Comparison of ENCODE assay signal across 1 cellular context in the genomic region with DNA sequence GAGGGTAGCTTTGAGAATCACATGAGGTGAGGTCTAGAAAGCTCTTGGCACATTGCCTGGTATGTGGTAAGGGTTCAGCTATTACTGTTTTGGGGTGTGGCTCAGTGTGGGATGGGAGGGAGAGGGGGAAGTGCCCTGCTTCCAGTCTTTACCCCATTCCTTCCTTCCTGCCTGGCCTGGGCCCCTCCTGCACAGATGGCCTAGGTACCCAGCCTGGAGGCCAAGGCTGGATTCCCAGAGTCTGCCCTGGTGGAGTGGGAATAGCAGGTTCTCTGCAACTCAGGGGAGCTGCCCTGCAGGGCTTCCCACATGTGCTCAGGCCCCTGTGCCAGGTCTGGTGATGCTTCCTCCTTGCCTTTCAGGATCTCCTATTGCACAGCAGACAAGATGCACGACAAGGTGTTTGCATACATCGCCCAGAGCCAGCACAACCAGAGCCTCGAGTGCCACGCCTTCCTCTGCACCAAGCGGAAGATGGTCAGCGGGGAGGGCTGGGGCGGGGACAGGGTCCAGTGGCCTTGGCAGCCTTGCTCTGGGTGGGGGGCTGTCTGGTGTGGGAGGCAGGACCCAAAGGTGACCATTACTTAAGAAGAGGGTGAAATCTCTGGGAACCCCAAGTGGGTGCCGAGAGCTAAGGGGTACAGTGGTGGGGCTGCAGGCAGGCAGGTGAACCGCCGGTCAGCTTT.
TF ChIP-seq lines count a peak whose summit lies in the region.

No MANE protein-coding gene starts in this region.

TF ChIP-seq in GM12878, 131 proteins besides CTCF, POLR2A, EP300 and RAD21 (continued from another document):
- TF ChIP-seq, protein P1, sequence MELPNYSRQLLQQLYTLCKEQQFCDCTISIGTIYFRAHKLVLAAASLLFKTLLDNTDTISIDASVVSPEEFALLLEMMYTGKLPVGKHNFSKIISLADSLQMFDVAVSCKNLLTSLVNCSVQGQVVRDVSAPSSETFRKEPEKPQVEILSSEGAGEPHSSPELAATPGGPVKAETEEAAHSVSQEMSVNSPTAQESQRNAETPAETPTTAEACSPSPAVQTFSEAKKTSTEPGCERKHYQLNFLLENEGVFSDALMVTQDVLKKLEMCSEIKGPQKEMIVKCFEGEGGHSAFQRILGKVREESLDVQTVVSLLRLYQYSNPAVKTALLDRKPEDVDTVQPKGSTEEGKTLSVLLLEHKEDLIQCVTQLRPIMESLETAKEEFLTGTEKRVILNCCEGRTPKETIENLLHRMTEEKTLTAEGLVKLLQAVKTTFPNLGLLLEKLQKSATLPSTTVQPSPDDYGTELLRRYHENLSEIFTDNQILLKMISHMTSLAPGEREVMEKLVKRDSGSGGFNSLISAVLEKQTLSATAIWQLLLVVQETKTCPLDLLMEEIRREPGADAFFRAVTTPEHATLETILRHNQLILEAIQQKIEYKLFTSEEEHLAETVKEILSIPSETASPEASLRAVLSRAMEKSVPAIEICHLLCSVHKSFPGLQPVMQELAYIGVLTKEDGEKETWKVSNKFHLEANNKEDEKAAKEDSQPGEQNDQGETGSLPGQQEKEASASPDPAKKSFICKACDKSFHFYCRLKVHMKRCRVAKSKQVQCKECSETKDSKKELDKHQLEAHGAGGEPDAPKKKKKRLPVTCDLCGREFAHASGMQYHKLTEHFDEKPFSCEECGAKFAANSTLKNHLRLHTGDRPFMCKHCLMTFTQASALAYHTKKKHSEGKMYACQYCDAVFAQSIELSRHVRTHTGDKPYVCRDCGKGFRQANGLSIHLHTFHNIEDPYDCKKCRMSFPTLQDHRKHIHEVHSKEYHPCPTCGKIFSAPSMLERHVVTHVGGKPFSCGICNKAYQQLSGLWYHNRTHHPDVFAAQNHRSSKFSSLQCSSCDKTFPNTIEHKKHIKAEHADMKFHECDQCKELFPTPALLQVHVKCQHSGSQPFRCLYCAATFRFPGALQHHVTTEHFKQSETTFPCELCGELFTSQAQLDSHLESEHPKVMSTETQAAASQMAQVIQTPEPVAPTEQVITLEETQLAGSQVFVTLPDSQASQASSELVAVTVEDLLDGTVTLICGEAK (IDR thresholded peaks at IDR 0.05; ENCODE audit: borderline replicate concordance): no peak
